In genomic region chr2:2646312-2647051, GRCh38 we compare ENCODE assay signal across 8 cellular contexts.
A peak's percentile ranks its signal among the peaks of the same experiment; 100 is the strongest.
DNase-seq lines count a peak whose midpoint lies in the region; ATAC-seq, FAIRE-seq and TF ChIP-seq lines count a peak whose summit lies in the region.

No MANE protein-coding gene starts in this region.

- no peak overlapping the region for H3K27ac ChIP-seq in SK-N-SH (ENCODE audit: low read depth in 2 of 2, low read length in 1 of 2)

- H3K9me3 ChIP-seq in SK-N-SH, result peaks cover 3% of the 10 kb centered on the region; the same call in 1 of the 2 replicates

- H3K27me3 Mint-ChIP-seq in central memory CD8-positive, alpha-beta T cell, result no peaks in the 10 kb centered on the region

- POLR2A ChIA-PET in SK-N-SH (lab: Yijun Ruan, JAX), result no interaction called here

- TF ChIP-seq RAD21 in SK-N-SH (IDR thresholded peaks at IDR 0.05; ENCODE audit: low read length), result no peak

- no peaks in the 10 kb centered on the region for H3K9me2 ChIP-seq in SK-N-SH

- H3K4me3 Mint-ChIP-seq in central memory CD8-positive, alpha-beta T cell, result no peak overlapping the region

- no peaks in the 10 kb centered on the region for H3K27me3 ChIP-seq in SK-N-SH (ENCODE audit: insufficient read depth)

- no peak for TF ChIP-seq EP300 in SK-N-SH (IDR thresholded peaks at IDR 0.05; ENCODE audit: borderline replicate concordance in 1 of 2, low read depth in 1 of 2, low read length in 1 of 2)

- H3K9ac ChIP-seq in SK-N-SH, result no peak overlapping the region

- H3K79me2 ChIP-seq in SK-N-SH (ENCODE audit: insufficient read depth), result no peaks in the 10 kb centered on the region

- DNase-seq in SK-N-SH (peak; percentile 17), RPMI7951 (ENCODE audit: low read depth) (peak; percentile 28), AML-193 (lab: John Stamatoyannopoulos, UW) (no peak), HTR-8/SVneo (ENCODE audit: insufficient read length, low spot score) (no peak), GF-D8 (lab: John Stamatoyannopoulos, UW) (no peak)
- no peak for DNase-seq in central memory CD8-positive, alpha-beta T cell (ENCODE audit: low spot score in 2 of 2)
- DNase-seq in stimulated activated CD8-positive, alpha-beta memory T cell treated with anti-CD3 and anti-CD28 coated beads, Interleukin-4, amount 100 ng/mL, for 24 hours (ENCODE audit: low read depth), result peak; percentile 13

- peaks cover 18% of the 10 kb centered on the region for H3K9me3 Mint-ChIP-seq in central memory CD8-positive, alpha-beta T cell

- FAIRE-seq in HTR-8/SVneo (lab: Jason Lieb, UNC), result no peak

- no peaks in the 10 kb centered on the region for H3F3A ChIP-seq in SK-N-SH (replicated peaks; ENCODE audit: insufficient read depth)

- H3K36me3 ChIP-seq in SK-N-SH (replicated peaks in 1 of 2; ENCODE audit: control insufficient read depth in 1 of 2, insufficient read depth in 2 of 2, low read length in 1 of 2), result no peaks in the 10 kb centered on the region

- no peak for TF ChIP-seq CTCF in SK-N-SH (IDR thresholded peaks at IDR 0.05)

- H3K4me1 Mint-ChIP-seq in central memory CD8-positive, alpha-beta T cell, result peaks cover 5% of the 10 kb centered on the region

- H3K27ac Mint-ChIP-seq in central memory CD8-positive, alpha-beta T cell (ENCODE audit: low read depth), result no peak overlapping the region

- H3K36me3 Mint-ChIP-seq in central memory CD8-positive, alpha-beta T cell (ENCODE audit: insufficient read depth), result no peaks in the 10 kb centered on the region

- H2AFZ ChIP-seq in SK-N-SH (ENCODE audit: low read depth), result no peak overlapping the region

- 23% methylated on average over 8 of the region's 8 CpGs for WGBS in SK-N-SH (ENCODE audit: low lambda C conversion rate)

- CTCF ChIA-PET in SK-N-SH (lab: Yijun Ruan, JAX), result interaction anchor here (1.6 kb wide), 1 partner anchor 736 kb away, joined by 3 read pairs; no protein-coding TSS in a partner anchor

- no peaks in the 10 kb centered on the region for H4K20me1 ChIP-seq in SK-N-SH (ENCODE audit: insufficient read depth)

- no peak overlapping the region for H3K4me3 ChIP-seq in SK-N-SH (ENCODE audit: low read depth in 2 of 2, low read length in 1 of 2)

- ATAC-seq in SK-N-SH treated with all-trans-retinoic acid at 6 μM for 48 hours, result no peak
- ATAC-seq in central memory CD8-positive, alpha-beta T cell (replicated peaks; ENCODE audit: extremely low read depth, poor library complexity, severe bottlenecking), result peak; percentile 32

- H3K4me2 ChIP-seq in SK-N-SH, result no peak overlapping the region

- no peaks in the 10 kb centered on the region; a peak in 1 of 4 replicates for H3K4me1 ChIP-seq in SK-N-SH (ENCODE audit: control insufficient read depth in 1 of 2, insufficient read depth in 2 of 2, low read depth in 1 of 2, low read length in 1 of 2)

TF ChIP-seq in SK-N-SH, 30 proteins besides CTCF, POLR2A, EP300 and RAD21:
- TF ChIP-seq MXI1 (IDR thresholded peaks at IDR 0.05; ENCODE audit: low read depth, low read length) (no peak), FOXJ3 (CRISPR knock-in tag; IDR thresholded peaks at IDR 0.05) (no peak)

TF ChIP-seq in SK-N-SH treated with all-trans-retinoic acid at 6 μM for 48 hours, 23 proteins besides CTCF, POLR2A, EP300 and RAD21:
- TF ChIP-seq GLIS3 (CRISPR knock-in tag; IDR thresholded peaks at IDR 0.05), result no peak
- TF ChIP-seq ZNF70 (CRISPR knock-in tag; IDR thresholded peaks at IDR 0.05), result no peak
- TF ChIP-seq CSDC2 (CRISPR knock-in tag; IDR thresholded peaks at IDR 0.05), result no peak
- no peak for TF ChIP-seq OSR1 (CRISPR knock-in tag; IDR thresholded peaks at IDR 0.05)
- TF ChIP-seq BACH2 (CRISPR knock-in tag; IDR thresholded peaks at IDR 0.05; ENCODE audit: borderline replicate concordance), result no peak
- TF ChIP-seq ESRRG (CRISPR knock-in tag; IDR thresholded peaks at IDR 0.05), result no peak
- no peak for TF ChIP-seq ZNF8 (CRISPR knock-in tag; IDR thresholded peaks at IDR 0.05)
- TF ChIP-seq ZFP3 (CRISPR knock-in tag; IDR thresholded peaks at IDR 0.05), result no peak
- TF ChIP-seq ARNTL (CRISPR knock-in tag; IDR thresholded peaks at IDR 0.05; ENCODE audit: borderline replicate concordance, low read depth), result no peak
- TF ChIP-seq ISL1 (CRISPR knock-in tag; IDR thresholded peaks at IDR 0.05), result no peak
- TF ChIP-seq, protein P1, sequence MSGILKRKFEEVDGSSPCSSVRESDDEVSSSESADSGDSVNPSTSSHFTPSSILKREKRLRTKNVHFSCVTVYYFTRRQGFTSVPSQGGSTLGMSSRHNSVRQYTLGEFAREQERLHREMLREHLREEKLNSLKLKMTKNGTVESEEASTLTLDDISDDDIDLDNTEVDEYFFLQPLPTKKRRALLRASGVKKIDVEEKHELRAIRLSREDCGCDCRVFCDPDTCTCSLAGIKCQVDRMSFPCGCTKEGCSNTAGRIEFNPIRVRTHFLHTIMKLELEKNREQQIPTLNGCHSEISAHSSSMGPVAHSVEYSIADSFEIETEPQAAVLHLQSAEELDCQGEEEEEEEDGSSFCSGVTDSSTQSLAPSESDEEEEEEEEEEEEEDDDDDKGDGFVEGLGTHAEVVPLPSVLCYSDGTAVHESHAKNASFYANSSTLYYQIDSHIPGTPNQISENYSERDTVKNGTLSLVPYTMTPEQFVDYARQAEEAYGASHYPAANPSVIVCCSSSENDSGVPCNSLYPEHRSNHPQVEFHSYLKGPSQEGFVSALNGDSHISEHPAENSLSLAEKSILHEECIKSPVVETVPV (CRISPR knock-in tag; IDR thresholded peaks at IDR 0.05), result no peak

Comparison
In these comparisons a context has a peak if more than half of its experiments do, and no peak if none do; other contexts are left out.
1. DNase-seq: peak in SK-N-SH (single experiment), RPMI7951 (single experiment) and stimulated activated CD8-positive, alpha-beta memory T cell treated with anti-CD3 and anti-CD28 coated beads, Interleukin-4, amount 100 ng/mL, for 24 hours (single experiment); none in central memory CD8-positive, alpha-beta T cell (0 of 2), AML-193 (0 of 2), HTR-8/SVneo (single experiment) and GF-D8 (single experiment).